ENCODE assay signal across 8 cellular contexts in genomic region chr20:18276821-18277220, GRCh38. TPM values are rescaled to one million over a fixed set of nuclear protein-coding genes. Genes with fewer than 3 reads are reported as not detected.
DNase-seq lines count a peak whose midpoint lies in the region; ATAC-seq lines count a peak whose summit lies in the region.

No MANE protein-coding gene starts in this region.

- ATAC-seq in HG03103 (IDR thresholded peaks at IDR 0.05; ENCODE audit: low read depth, unreplicated experiment) (peak; percentile 63), HG03571 (IDR thresholded peaks at IDR 0.05; ENCODE audit: unreplicated experiment) (no peak)
- ATAC-seq in stimulated activated effector memory CD8-positive, alpha-beta T cell treated with anti-CD3 and anti-CD28 coated beads, Interleukin-12 subunit alpha, Interleukin-12 subunit beta, amount 100 ng/mL, for 72 hours = peak; percentile 84

- H2BK120ac ChIP-seq in mesenchymal stem cell (ENCODE audit: low read depth, low read length) = no peak overlapping the region

- no peak overlapping the region for H2AK5ac ChIP-seq in mesenchymal stem cell (ENCODE audit: low read length, severe bottlenecking)

- no peak overlapping the region for H3K27ac ChIP-seq in mesenchymal stem cell (ENCODE audit: low read length, poor library complexity, severe bottlenecking)

- H3K79me1 ChIP-seq in mesenchymal stem cell (replicated peaks; ENCODE audit: low read length, poor library complexity, severe bottlenecking) = no peaks in the 10 kb centered on the region

- no peak overlapping the region for H3K4me2 ChIP-seq in mesenchymal stem cell (ENCODE audit: low read length, poor library complexity, severe bottlenecking)

- peak overlapping the region; percentile 63 for H3K9ac ChIP-seq in mesenchymal stem cell (ENCODE audit: low read length)

- H3K27me3 ChIP-seq in mesenchymal stem cell (ENCODE audit: control insufficient read depth in 1 of 2, insufficient read depth in 1 of 2, low read length in 2 of 2) = peaks cover 30 to 39% of the 10 kb centered on the region in 2 experiments

- CTCF ChIA-PET in activated CD4-positive, alpha-beta T cell treated with anti-CD3 and anti-CD28 coated beads, Interleukin-2, amount 10 ng/mL, durations not matched to agents 7 days and 5 days (lab: Charles Lee) = interaction anchor here (1.3 kb wide), 1 partner anchor 14 kb away, joined by 3 read pairs; no protein-coding TSS in a partner anchor

- H3K4me1 Mint-ChIP-seq in activated CD4-positive, alpha-beta T cell treated with anti-CD3 and anti-CD28 coated beads, Interleukin-2, amount 10 ng/mL, durations not matched to agents 7 days and 5 days = peaks cover 7% of the 10 kb centered on the region
- no peaks in the 10 kb centered on the region for H3K4me1 Mint-ChIP-seq in stimulated activated effector memory CD8-positive, alpha-beta T cell treated with anti-CD3 and anti-CD28 coated beads, Interleukin-12 subunit alpha, Interleukin-12 subunit beta, amount 100 ng/mL, for 72 hours

- peak overlapping the region; percentile 58 for H2AFZ ChIP-seq in mesenchymal stem cell (ENCODE audit: low read depth, low read length)

- DNase-seq in Daoy (ENCODE audit: low read depth) = peak; percentile 73
- peak; percentile 72 for DNase-seq in NCI-H510A (lab: John Stamatoyannopoulos, UW)
- DNase-seq in activated CD4-positive, alpha-beta T cell treated with anti-CD3 and anti-CD28 coated beads, Interleukin-2, amount 10 ng/mL, durations not matched to agents 7 days and 5 days = peak; percentile 77
- DNase-seq in effector CD8-positive, alpha-beta T cell (lab: John Stamatoyannopoulos, UW) = peak; percentile 13
- DNase-seq in mesenchymal stem cell = peak; percentile 74
- peak; percentile 47 to 80 for DNase-seq in stimulated activated effector memory CD8-positive, alpha-beta T cell treated with anti-CD3 and anti-CD28 coated beads, Interleukin-12 subunit alpha, Interleukin-12 subunit beta, amount 100 ng/mL, for 72 hours (ENCODE audit: low spot score in 2 of 2)

- no peak overlapping the region for H3K23ac ChIP-seq in mesenchymal stem cell (ENCODE audit: low read length in 2 of 2)

- H4K91ac ChIP-seq in mesenchymal stem cell (ENCODE audit: low read length) = no peak overlapping the region

- H3K18ac ChIP-seq in mesenchymal stem cell (ENCODE audit: low read depth in 1 of 2, low read length in 2 of 2) = no peak overlapping the region

- no peak overlapping the region for H2BK12ac ChIP-seq in mesenchymal stem cell (ENCODE audit: low read length in 2 of 2)

- POLR2A ChIA-PET in activated CD4-positive, alpha-beta T cell treated with anti-CD3 and anti-CD28 coated beads, Interleukin-2, amount 10 ng/mL, durations not matched to agents 7 days and 5 days (lab: Charles Lee) = no interaction called here

- H3K27me3 Mint-ChIP-seq in activated CD4-positive, alpha-beta T cell treated with anti-CD3 and anti-CD28 coated beads, Interleukin-2, amount 10 ng/mL, durations not matched to agents 7 days and 5 days = peaks cover 48% of the 10 kb centered on the region

- no peak overlapping the region for H3K4me3 Mint-ChIP-seq in activated CD4-positive, alpha-beta T cell treated with anti-CD3 and anti-CD28 coated beads, Interleukin-2, amount 10 ng/mL, durations not matched to agents 7 days and 5 days
- H3K4me3 Mint-ChIP-seq in stimulated activated effector memory CD8-positive, alpha-beta T cell treated with anti-CD3 and anti-CD28 coated beads, Interleukin-12 subunit alpha, Interleukin-12 subunit beta, amount 100 ng/mL, for 72 hours = no peak overlapping the region

- no peak overlapping the region for H2BK15ac ChIP-seq in mesenchymal stem cell (ENCODE audit: low read depth, poor library complexity, severe bottlenecking)

- no peak overlapping the region for H2BK5ac ChIP-seq in mesenchymal stem cell (ENCODE audit: low read depth, low read length, poor library complexity, severe bottlenecking)

- no peaks in the 10 kb centered on the region for H3K9me3 Mint-ChIP-seq in activated CD4-positive, alpha-beta T cell treated with anti-CD3 and anti-CD28 coated beads, Interleukin-2, amount 10 ng/mL, durations not matched to agents 7 days and 5 days
- H3K9me3 Mint-ChIP-seq in stimulated activated effector memory CD8-positive, alpha-beta T cell treated with anti-CD3 and anti-CD28 coated beads, Interleukin-12 subunit alpha, Interleukin-12 subunit beta, amount 100 ng/mL, for 72 hours = no peaks in the 10 kb centered on the region

- no peak overlapping the region for H3K27ac Mint-ChIP-seq in activated CD4-positive, alpha-beta T cell treated with anti-CD3 and anti-CD28 coated beads, Interleukin-2, amount 10 ng/mL, durations not matched to agents 7 days and 5 days
- no peak overlapping the region for H3K27ac Mint-ChIP-seq in stimulated activated effector memory CD8-positive, alpha-beta T cell treated with anti-CD3 and anti-CD28 coated beads, Interleukin-12 subunit alpha, Interleukin-12 subunit beta, amount 100 ng/mL, for 72 hours

- WGBS in mesenchymal stem cell = 21% methylated on average over 12 of the region's 12 CpGs

- H3K14ac ChIP-seq in mesenchymal stem cell (ENCODE audit: low read length in 2 of 2) = no peak overlapping the region

- no peaks in the 10 kb centered on the region for H3K9me3 ChIP-seq in mesenchymal stem cell (ENCODE audit: control insufficient read depth, low read length)

- H3K36me3 ChIP-seq in mesenchymal stem cell (ENCODE audit: control insufficient read depth in 1 of 2, insufficient read depth in 2 of 2, low read depth in 1 of 2, low read length in 2 of 2) = no peaks in the 10 kb centered on the region

- H3K4ac ChIP-seq in mesenchymal stem cell (ENCODE audit: low read depth in 1 of 2, low read length in 2 of 2) = no peak overlapping the region

- no peaks in the 10 kb centered on the region for H3K4me1 ChIP-seq in mesenchymal stem cell (ENCODE audit: control insufficient read depth, insufficient read depth, low read depth, low read length)

- no peak overlapping the region for H3K4me3 ChIP-seq in mesenchymal stem cell (ENCODE audit: insufficient read depth in 1 of 2, low read depth in 1 of 2, low read length in 2 of 2)

- H4K8ac ChIP-seq in mesenchymal stem cell (ENCODE audit: low read length) = no peak overlapping the region

- no peaks in the 10 kb centered on the region for H3K36me3 Mint-ChIP-seq in activated CD4-positive, alpha-beta T cell treated with anti-CD3 and anti-CD28 coated beads, Interleukin-2, amount 10 ng/mL, durations not matched to agents 7 days and 5 days (ENCODE audit: low read depth)
- H3K36me3 Mint-ChIP-seq in stimulated activated effector memory CD8-positive, alpha-beta T cell treated with anti-CD3 and anti-CD28 coated beads, Interleukin-12 subunit alpha, Interleukin-12 subunit beta, amount 100 ng/mL, for 72 hours = no peaks in the 10 kb centered on the region

RNA-seq across cellular contexts. Expression of gene ZNF133, which starts 11.5 kb away (rescaled TPM):
- 11.7 and 12.9 TPM in 2 replicates for total RNA-seq in Daoy (2014; rRNA removed; shearing (Covaris generic))
- total RNA-seq in activated CD4-positive, alpha-beta T cell treated with anti-CD3 and anti-CD28 coated beads, Interleukin-2, amount 10 ng/mL, durations not matched to agents 7 days and 5 days = 1 to 10 TPM; 9.2 to 9.4 TPM
- polyA plus RNA-seq in mesenchymal stem cell (2013, experiment 1 of 2) = 6.1 TPM
- polyA plus RNA-seq in mesenchymal stem cell (2013, experiment 2 of 2) = 5.8 TPM

Comparison
In these comparisons a context has a peak if more than half of its experiments do, and no peak if none do; other contexts are left out.
1. DNase-seq: peak in every context shown above with its lines; median percentile 77 in activated CD4-positive, alpha-beta T cell treated with anti-CD3 and anti-CD28 coated beads, Interleukin-2, amount 10 ng/mL, durations not matched to agents 7 days and 5 days; 74 in mesenchymal stem cell; 73 in Daoy; 72 in NCI-H510A; 64 in stimulated activated effector memory CD8-positive, alpha-beta T cell treated with anti-CD3 and anti-CD28 coated beads, Interleukin-12 subunit alpha, Interleukin-12 subunit beta, amount 100 ng/mL, for 72 hours; 13 in effector CD8-positive, alpha-beta T cell.